ENCODE assay signal across 1 cellular context in the genomic region with DNA sequence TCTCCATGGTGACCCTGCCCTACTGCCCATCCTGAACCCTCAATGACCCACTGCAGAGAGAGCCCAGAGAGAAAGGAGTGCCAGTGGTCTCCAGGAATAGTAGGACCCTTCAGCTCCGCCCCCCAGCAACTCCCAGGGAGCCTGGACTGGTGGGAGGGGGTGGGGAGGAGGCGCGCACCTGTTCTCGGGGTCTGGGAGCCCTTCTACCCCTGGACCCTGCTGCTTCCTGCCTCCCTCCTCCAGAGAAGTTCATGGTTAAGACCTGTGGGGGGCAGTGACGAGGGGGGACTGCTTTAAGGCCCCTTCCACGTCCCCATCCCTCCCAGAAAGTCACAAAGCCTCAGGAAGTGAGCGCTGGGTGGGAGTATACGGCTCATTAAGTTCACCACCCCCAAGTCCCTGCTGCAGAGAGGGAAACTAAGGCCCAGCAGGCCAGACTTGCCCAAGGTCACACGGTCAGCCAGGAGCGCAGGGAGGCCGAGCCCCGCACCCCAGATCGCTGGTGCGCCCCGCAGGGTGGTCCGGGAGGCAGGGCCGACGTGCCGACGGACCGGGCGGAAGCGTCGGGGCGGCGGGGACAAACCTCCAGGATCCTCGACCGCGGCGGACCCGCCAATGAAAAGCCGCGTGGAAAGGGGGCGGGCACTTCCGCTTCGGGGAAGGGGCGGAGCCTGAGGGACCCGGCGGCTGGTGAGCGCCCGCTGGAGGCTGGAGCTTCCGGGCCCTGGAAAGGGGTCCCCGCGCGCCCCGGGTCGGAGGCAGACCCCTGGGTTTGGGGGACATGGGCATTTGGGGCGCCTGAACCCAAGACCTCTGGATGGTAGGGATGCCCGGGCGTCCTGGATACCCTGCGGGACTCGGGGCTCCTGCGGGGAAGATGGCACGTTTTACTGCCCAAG.
A peak's percentile ranks its signal among the peaks of the same experiment; 100 is the strongest.
TF ChIP-seq lines count a peak whose summit lies in the region.

A gene with protein sequence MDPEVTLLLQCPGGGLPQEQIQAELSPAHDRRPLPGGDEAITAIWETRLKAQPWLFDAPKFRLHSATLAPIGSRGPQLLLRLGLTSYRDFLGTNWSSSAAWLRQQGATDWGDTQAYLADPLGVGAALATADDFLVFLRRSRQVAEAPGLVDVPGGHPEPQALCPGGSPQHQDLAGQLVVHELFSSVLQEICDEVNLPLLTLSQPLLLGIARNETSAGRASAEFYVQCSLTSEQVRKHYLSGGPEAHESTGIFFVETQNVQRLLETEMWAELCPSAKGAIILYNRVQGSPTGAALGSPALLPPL (plus strand): TSS at position 667 of the 899 bp plus-strand sequence. CDS start 379 bp downstream, outside the sequence.
A gene with protein sequence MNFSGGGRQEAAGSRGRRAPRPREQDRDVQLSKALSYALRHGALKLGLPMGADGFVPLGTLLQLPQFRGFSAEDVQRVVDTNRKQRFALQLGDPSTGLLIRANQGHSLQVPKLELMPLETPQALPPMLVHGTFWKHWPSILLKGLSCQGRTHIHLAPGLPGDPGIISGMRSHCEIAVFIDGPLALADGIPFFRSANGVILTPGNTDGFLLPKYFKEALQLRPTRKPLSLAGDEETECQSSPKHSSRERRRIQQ (minus strand): TSS at position 579 of the 899 bp plus-strand sequence. CDS start 326 bp downstream, at position 253.

TF ChIP-seq in GM12878, 131 proteins besides CTCF, POLR2A, EP300 and RAD21 (continues in another document):
- TF ChIP-seq, protein P1, sequence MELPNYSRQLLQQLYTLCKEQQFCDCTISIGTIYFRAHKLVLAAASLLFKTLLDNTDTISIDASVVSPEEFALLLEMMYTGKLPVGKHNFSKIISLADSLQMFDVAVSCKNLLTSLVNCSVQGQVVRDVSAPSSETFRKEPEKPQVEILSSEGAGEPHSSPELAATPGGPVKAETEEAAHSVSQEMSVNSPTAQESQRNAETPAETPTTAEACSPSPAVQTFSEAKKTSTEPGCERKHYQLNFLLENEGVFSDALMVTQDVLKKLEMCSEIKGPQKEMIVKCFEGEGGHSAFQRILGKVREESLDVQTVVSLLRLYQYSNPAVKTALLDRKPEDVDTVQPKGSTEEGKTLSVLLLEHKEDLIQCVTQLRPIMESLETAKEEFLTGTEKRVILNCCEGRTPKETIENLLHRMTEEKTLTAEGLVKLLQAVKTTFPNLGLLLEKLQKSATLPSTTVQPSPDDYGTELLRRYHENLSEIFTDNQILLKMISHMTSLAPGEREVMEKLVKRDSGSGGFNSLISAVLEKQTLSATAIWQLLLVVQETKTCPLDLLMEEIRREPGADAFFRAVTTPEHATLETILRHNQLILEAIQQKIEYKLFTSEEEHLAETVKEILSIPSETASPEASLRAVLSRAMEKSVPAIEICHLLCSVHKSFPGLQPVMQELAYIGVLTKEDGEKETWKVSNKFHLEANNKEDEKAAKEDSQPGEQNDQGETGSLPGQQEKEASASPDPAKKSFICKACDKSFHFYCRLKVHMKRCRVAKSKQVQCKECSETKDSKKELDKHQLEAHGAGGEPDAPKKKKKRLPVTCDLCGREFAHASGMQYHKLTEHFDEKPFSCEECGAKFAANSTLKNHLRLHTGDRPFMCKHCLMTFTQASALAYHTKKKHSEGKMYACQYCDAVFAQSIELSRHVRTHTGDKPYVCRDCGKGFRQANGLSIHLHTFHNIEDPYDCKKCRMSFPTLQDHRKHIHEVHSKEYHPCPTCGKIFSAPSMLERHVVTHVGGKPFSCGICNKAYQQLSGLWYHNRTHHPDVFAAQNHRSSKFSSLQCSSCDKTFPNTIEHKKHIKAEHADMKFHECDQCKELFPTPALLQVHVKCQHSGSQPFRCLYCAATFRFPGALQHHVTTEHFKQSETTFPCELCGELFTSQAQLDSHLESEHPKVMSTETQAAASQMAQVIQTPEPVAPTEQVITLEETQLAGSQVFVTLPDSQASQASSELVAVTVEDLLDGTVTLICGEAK (IDR thresholded peaks at IDR 0.05; ENCODE audit: borderline replicate concordance): peak; percentile 73; the same call in 1 of the 2 replicates
- TF ChIP-seq, protein P2, sequence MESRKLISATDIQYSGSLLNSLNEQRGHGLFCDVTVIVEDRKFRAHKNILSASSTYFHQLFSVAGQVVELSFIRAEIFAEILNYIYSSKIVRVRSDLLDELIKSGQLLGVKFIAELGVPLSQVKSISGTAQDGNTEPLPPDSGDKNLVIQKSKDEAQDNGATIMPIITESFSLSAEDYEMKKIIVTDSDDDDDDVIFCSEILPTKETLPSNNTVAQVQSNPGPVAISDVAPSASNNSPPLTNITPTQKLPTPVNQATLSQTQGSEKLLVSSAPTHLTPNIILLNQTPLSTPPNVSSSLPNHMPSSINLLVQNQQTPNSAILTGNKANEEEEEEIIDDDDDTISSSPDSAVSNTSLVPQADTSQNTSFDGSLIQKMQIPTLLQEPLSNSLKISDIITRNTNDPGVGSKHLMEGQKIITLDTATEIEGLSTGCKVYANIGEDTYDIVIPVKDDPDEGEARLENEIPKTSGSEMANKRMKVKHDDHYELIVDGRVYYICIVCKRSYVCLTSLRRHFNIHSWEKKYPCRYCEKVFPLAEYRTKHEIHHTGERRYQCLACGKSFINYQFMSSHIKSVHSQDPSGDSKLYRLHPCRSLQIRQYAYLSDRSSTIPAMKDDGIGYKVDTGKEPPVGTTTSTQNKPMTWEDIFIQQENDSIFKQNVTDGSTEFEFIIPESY (IDR thresholded peaks at IDR 0.05): no peak
- peak; percentile 37 to 44; a peak in 2 of 4 replicates for TF ChIP-seq IKZF2 (IDR thresholded peaks at IDR 0.05)
- TF ChIP-seq, protein P3, sequence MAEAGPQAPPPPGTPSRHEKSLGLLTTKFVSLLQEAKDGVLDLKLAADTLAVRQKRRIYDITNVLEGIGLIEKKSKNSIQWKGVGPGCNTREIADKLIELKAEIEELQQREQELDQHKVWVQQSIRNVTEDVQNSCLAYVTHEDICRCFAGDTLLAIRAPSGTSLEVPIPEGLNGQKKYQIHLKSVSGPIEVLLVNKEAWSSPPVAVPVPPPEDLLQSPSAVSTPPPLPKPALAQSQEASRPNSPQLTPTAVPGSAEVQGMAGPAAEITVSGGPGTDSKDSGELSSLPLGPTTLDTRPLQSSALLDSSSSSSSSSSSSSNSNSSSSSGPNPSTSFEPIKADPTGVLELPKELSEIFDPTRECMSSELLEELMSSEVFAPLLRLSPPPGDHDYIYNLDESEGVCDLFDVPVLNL (IDR thresholded peaks at IDR 0.05; ENCODE audit: low read depth, low read length): no peak
- TF ChIP-seq SP1 (IDR thresholded peaks at IDR 0.05; ENCODE audit: low read depth, low read length): peak; percentile 60
- TF ChIP-seq, protein P4, sequence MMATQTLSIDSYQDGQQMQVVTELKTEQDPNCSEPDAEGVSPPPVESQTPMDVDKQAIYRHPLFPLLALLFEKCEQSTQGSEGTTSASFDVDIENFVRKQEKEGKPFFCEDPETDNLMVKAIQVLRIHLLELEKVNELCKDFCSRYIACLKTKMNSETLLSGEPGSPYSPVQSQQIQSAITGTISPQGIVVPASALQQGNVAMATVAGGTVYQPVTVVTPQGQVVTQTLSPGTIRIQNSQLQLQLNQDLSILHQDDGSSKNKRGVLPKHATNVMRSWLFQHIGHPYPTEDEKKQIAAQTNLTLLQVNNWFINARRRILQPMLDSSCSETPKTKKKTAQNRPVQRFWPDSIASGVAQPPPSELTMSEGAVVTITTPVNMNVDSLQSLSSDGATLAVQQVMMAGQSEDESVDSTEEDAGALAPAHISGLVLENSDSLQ (IDR thresholded peaks at IDR 0.05): no peak
- TF ChIP-seq, protein P5, sequence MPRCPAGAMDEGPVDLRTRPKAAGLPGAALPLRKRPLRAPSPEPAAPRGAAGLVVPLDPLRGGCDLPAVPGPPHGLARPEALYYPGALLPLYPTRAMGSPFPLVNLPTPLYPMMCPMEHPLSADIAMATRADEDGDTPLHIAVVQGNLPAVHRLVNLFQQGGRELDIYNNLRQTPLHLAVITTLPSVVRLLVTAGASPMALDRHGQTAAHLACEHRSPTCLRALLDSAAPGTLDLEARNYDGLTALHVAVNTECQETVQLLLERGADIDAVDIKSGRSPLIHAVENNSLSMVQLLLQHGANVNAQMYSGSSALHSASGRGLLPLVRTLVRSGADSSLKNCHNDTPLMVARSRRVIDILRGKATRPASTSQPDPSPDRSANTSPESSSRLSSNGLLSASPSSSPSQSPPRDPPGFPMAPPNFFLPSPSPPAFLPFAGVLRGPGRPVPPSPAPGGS (IDR thresholded peaks at IDR 0.05; ENCODE audit: borderline replicate concordance, insufficient read depth, low read depth, low read length, poor library complexity, severe bottlenecking): peak; percentile 24
- peak; percentile 43; the same call in 1 of the 2 replicates for TF ChIP-seq EED (IDR thresholded peaks at IDR 0.05; ENCODE audit: low read depth)
- peak; percentile 78 for TF ChIP-seq SMARCA5 (IDR thresholded peaks at IDR 0.05)
- TF ChIP-seq CBFB (IDR thresholded peaks at IDR 0.05; ENCODE audit: low read depth): 0 out of 2 replicates have a peak, but pooled peaks have one; percentile 41
- no peak for TF ChIP-seq SMAD1 (IDR thresholded peaks at IDR 0.05; ENCODE audit: low read depth, partially characterized antibody)
- peak; percentile 58 for TF ChIP-seq LARP7 (IDR thresholded peaks at IDR 0.05)
- TF ChIP-seq, protein P6, sequence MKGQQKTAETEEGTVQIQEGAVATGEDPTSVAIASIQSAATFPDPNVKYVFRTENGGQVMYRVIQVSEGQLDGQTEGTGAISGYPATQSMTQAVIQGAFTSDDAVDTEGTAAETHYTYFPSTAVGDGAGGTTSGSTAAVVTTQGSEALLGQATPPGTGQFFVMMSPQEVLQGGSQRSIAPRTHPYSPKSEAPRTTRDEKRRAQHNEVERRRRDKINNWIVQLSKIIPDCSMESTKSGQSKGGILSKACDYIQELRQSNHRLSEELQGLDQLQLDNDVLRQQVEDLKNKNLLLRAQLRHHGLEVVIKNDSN (IDR thresholded peaks at IDR 0.05; ENCODE audit: borderline replicate concordance, extremely low read length, insufficient read depth, low read depth, low read length): no peak
- peak; percentile 81 for TF ChIP-seq GABPA (IDR thresholded peaks at IDR 0.05; ENCODE audit: low read depth)
- TF ChIP-seq, protein P7, sequence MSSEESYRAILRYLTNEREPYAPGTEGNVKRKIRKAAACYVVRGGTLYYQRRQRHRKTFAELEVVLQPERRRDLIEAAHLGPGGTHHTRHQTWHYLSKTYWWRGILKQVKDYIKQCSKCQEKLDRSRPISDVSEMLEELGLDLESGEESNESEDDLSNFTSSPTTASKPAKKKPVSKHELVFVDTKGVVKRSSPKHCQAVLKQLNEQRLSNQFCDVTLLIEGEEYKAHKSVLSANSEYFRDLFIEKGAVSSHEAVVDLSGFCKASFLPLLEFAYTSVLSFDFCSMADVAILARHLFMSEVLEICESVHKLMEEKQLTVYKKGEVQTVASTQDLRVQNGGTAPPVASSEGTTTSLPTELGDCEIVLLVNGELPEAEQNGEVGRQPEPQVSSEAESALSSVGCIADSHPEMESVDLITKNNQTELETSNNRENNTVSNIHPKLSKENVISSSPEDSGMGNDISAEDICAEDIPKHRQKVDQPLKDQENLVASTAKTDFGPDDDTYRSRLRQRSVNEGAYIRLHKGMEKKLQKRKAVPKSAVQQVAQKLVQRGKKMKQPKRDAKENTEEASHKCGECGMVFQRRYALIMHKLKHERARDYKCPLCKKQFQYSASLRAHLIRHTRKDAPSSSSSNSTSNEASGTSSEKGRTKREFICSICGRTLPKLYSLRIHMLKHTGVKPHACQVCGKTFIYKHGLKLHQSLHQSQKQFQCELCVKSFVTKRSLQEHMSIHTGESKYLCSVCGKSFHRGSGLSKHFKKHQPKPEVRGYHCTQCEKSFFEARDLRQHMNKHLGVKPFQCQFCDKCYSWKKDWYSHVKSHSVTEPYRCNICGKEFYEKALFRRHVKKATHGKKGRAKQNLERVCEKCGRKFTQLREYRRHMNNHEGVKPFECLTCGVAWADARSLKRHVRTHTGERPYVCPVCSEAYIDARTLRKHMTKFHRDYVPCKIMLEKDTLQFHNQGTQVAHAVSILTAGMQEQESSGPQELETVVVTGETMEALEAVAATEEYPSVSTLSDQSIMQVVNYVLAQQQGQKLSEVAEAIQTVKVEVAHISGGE (CRISPR knock-in tag; IDR thresholded peaks at IDR 0.05): peak; percentile 64
- peak; percentile 34; the same call in 1 of the 2 replicates for TF ChIP-seq HCFC1 (IDR thresholded peaks at IDR 0.05; ENCODE audit: low read length)
- TF ChIP-seq, protein P8, sequence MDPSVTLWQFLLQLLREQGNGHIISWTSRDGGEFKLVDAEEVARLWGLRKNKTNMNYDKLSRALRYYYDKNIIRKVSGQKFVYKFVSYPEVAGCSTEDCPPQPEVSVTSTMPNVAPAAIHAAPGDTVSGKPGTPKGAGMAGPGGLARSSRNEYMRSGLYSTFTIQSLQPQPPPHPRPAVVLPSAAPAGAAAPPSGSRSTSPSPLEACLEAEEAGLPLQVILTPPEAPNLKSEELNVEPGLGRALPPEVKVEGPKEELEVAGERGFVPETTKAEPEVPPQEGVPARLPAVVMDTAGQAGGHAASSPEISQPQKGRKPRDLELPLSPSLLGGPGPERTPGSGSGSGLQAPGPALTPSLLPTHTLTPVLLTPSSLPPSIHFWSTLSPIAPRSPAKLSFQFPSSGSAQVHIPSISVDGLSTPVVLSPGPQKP (IDR thresholded peaks at IDR 0.05; ENCODE audit: low read depth, low read length): peak; percentile 71; the same call in 1 of the 2 replicates
- TF ChIP-seq MXI1 (IDR thresholded peaks at IDR 0.05; ENCODE audit: low read depth, low read length): peak; percentile 36; the same call in 1 of the 2 replicates
- TF ChIP-seq, protein P9, sequence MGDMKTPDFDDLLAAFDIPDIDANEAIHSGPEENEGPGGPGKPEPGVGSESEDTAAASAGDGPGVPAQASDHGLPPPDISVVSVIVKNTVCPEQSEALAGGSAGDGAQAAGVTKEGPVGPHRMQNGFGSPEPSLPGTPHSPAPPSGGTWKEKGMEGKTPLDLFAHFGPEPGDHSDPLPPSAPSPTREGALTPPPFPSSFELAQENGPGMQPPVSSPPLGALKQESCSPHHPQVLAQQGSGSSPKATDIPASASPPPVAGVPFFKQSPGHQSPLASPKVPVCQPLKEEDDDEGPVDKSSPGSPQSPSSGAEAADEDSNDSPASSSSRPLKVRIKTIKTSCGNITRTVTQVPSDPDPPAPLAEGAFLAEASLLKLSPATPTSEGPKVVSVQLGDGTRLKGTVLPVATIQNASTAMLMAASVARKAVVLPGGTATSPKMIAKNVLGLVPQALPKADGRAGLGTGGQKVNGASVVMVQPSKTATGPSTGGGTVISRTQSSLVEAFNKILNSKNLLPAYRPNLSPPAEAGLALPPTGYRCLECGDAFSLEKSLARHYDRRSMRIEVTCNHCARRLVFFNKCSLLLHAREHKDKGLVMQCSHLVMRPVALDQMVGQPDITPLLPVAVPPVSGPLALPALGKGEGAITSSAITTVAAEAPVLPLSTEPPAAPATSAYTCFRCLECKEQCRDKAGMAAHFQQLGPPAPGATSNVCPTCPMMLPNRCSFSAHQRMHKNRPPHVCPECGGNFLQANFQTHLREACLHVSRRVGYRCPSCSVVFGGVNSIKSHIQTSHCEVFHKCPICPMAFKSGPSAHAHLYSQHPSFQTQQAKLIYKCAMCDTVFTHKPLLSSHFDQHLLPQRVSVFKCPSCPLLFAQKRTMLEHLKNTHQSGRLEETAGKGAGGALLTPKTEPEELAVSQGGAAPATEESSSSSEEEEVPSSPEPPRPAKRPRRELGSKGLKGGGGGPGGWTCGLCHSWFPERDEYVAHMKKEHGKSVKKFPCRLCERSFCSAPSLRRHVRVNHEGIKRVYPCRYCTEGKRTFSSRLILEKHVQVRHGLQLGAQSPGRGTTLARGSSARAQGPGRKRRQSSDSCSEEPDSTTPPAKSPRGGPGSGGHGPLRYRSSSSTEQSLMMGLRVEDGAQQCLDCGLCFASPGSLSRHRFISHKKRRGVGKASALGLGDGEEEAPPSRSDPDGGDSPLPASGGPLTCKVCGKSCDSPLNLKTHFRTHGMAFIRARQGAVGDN (IDR thresholded peaks at IDR 0.05): peak; percentile 49; the same call in 1 of the 2 replicates
- TF ChIP-seq, protein P10, sequence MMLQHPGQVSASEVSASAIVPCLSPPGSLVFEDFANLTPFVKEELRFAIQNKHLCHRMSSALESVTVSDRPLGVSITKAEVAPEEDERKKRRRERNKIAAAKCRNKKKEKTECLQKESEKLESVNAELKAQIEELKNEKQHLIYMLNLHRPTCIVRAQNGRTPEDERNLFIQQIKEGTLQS (IDR thresholded peaks at IDR 0.05; ENCODE audit: borderline replicate concordance, extremely low read depth, low read depth, low read length): no peak
- peak; percentile 71 for TF ChIP-seq PML (IDR thresholded peaks at IDR 0.05; ENCODE audit: low read length)
- TF ChIP-seq ZNF217 (IDR thresholded peaks at IDR 0.05): no peak
- 0 out of 2 replicates have a peak, but pooled peaks have one; percentile 5 for TF ChIP-seq DPF2 (IDR thresholded peaks at IDR 0.05)
- TF ChIP-seq CHD4 (IDR thresholded peaks at IDR 0.05): no peak
